ENCODE assay signal across 19 cellular contexts in the genomic region with DNA sequence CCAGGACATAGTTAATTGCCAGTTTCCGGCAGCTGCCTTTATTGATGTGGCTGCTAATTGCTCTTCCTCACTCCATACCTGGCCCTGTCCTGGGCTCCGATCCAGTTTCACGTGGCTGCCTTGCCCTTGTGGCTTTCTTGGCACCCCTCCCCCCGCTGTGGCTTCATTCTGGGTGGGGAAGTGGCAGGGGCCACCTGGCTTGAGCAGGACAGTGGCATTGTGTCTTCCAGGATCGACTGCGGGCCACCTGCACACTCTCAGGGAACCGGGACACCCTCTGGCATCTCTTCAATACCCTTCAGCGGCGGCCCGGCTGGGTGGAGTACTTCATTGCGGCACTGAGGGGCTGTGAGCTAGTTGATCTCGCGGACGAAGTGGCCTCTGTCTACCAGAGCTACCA. TPM values are rescaled to one million over a fixed set of nuclear protein-coding genes. Genes with fewer than 3 reads are reported as not detected.
DNase-seq lines count a peak whose midpoint lies in the region; ATAC-seq and TF ChIP-seq lines count a peak whose summit lies in the region.
"Had no signal": no experiment of that assay in that cellular context is flagged by ENCODE, and none has a peak within 500 bp of the region (broad histone marks: within the 10 kb centered on the region; RNA-seq: fewer than 3 reads in every experiment).

No MANE protein-coding gene starts in this region.

- H3K36me3 ChIP-seq in mucosa of descending colon (ENCODE audit: low read depth), result peaks cover 4% of the 10 kb centered on the region
- H3K36me3 ChIP-seq in naive thymus-derived CD4-positive, alpha-beta T cell (ENCODE audit: control insufficient read depth in 2 of 3, insufficient read depth in 3 of 3, low read length in 3 of 3), result peaks cover 8 to 59% (median 20%) of the 10 kb centered on the region in 3 experiments

- H3K27me3 ChIP-seq in naive thymus-derived CD4-positive, alpha-beta T cell (ENCODE audit: control insufficient read depth in 2 of 2, insufficient read depth in 2 of 2, low read length in 2 of 2), result no peaks in the 10 kb centered on the region

- intact Hi-C loops in mucosa of descending colon (cut with DNase I, micrococcal nuclease), result no loop called here
- intact Hi-C loops in naive thymus-derived CD4-positive, alpha-beta T cell (cut with micrococcal nuclease), result no loop called here

- H3K27ac Mint-ChIP-seq in naive thymus-derived CD4-positive, alpha-beta T cell, result peak overlapping the region in 1 of 9 donors; percentile 44
- H3K27ac Mint-ChIP-seq: activated CD4-positive, alpha-beta T cell treated with anti-CD3 and anti-CD28 coated beads, Interleukin-2, amount 10 ng/mL, durations not matched to agents 24 days and 14 days had no signal

- peak; percentile 18 for ATAC-seq in mucosa of descending colon
- no peak for ATAC-seq in naive thymus-derived CD4-positive, alpha-beta T cell
- ATAC-seq: activated naive CD8-positive, alpha-beta T cell treated with anti-CD3 and anti-CD28 coated beads, Interleukin-2, amount 50 U/mL, for 24 hours had no signal

- no peaks in the 10 kb centered on the region for H3K9me3 ChIP-seq in mucosa of descending colon
- H3K9me3 ChIP-seq in naive thymus-derived CD4-positive, alpha-beta T cell (ENCODE audit: control insufficient read depth in 2 of 3, low read length in 3 of 3), result no peaks in the 10 kb centered on the region
- H3K9me3 ChIP-seq: prostate gland had no signal

- H3K27ac ChIP-seq in naive thymus-derived CD4-positive, alpha-beta T cell (ENCODE audit: low read depth, low read length), result no peak overlapping the region
- H3K27ac ChIP-seq: prostate gland had no signal

- no peaks in the 10 kb centered on the region for H3K4me1 ChIP-seq in mucosa of descending colon (ENCODE audit: low read depth)
- H3K4me1 ChIP-seq in naive thymus-derived CD4-positive, alpha-beta T cell (ENCODE audit: control insufficient read depth in 2 of 2, insufficient read depth in 2 of 2, low read length in 2 of 2), result peaks cover 0 to 3% of the 10 kb centered on the region in 2 donors
- H3K4me1 ChIP-seq: prostate gland had no signal

- H3K4me3 Mint-ChIP-seq in naive thymus-derived CD4-positive, alpha-beta T cell, result no peak overlapping the region
- H3K4me3 Mint-ChIP-seq: activated CD4-positive, alpha-beta T cell treated with anti-CD3 and anti-CD28 coated beads, Interleukin-2, amount 10 ng/mL, durations not matched to agents 24 days and 14 days; activated naive CD8-positive, alpha-beta T cell treated with anti-CD3 and anti-CD28 coated beads, Interleukin-2, amount 50 U/mL, for 24 hours had no signal

- DNase-seq in DMS79 (lab: John Stamatoyannopoulos, UW) (peak; percentile 67), NCI-H128 (lab: John Stamatoyannopoulos, UW; ENCODE audit: unreplicated experiment) (peak; percentile 38), NCI-H748 treated with DMSO at 0.1 percent for 48 hours (lab: John Stamatoyannopoulos, UW) (peak; percentile 93), mucosa of descending colon (no peak), NCI-H526 (lab: John Stamatoyannopoulos, UW) (no peak), kidney tubule cell (ENCODE audit: low spot score) (no peak)
- no peak for DNase-seq in naive thymus-derived CD4-positive, alpha-beta T cell
- DNase-seq: activated CD4-positive, alpha-beta T cell treated with anti-CD3 and anti-CD28 coated beads, Interleukin-2, amount 10 ng/mL, durations not matched to agents 24 days and 14 days; activated CD8-positive, alpha-beta memory T cell treated with anti-CD3 and anti-CD28 coated beads, Interleukin-2, amount 50 U/mL, for 4 hours; activated effector memory CD4-positive, alpha-beta T cell treated with Interleukin-2 at 50 U/mL for 16 hours; activated naive CD8-positive, alpha-beta T cell treated with anti-CD3 and anti-CD28 coated beads, Interleukin-2, amount 50 U/mL, for 24 hours; Karpas-422; NCI-H1048; SIG-M5; stimulated activated CD4-positive, alpha-beta T cell treated with anti-CD3 and anti-CD28 coated beads, Interleukin-2, amount 100 ng/mL, for 24 hours; stimulated activated naive CD4-positive, alpha-beta T cell treated with Interleukin-2 at 50 U/mL for 16 hours; T-helper 1 cell; trophoblast cell had no signal

- TF ChIP-seq CTCF in mucosa of descending colon (IDR thresholded peaks at IDR 0.05), result no peak

- H3K4me3 ChIP-seq in mucosa of descending colon, result no peak overlapping the region
- no peak overlapping the region for H3K4me3 ChIP-seq in naive thymus-derived CD4-positive, alpha-beta T cell (ENCODE audit: low read length)
- H3K4me3 ChIP-seq: prostate gland had no signal

- H3K4me1 Mint-ChIP-seq in naive thymus-derived CD4-positive, alpha-beta T cell, result peaks cover 9 to 25% (median 13%) of the 10 kb centered on the region in 7 donors

- POLR2A ChIA-PET in naive thymus-derived CD4-positive, alpha-beta T cell (lab: Charles Lee), result interaction anchor here (1.2 kb wide), 1 partner anchor 90 kb away, joined by 3 read pairs; a partner anchor contains a TSS

- no peaks in the 10 kb centered on the region for H3K27me3 Mint-ChIP-seq in naive thymus-derived CD4-positive, alpha-beta T cell
- H3K27me3 Mint-ChIP-seq: activated CD4-positive, alpha-beta T cell treated with anti-CD3 and anti-CD28 coated beads, Interleukin-2, amount 10 ng/mL, durations not matched to agents 24 days and 14 days; activated naive CD8-positive, alpha-beta T cell treated with anti-CD3 and anti-CD28 coated beads, Interleukin-2, amount 50 U/mL, for 24 hours had no signal

- peaks cover 5 to 31% (median 24%) of the 10 kb centered on the region in 5 donors for H3K36me3 Mint-ChIP-seq in naive thymus-derived CD4-positive, alpha-beta T cell

- CTCF ChIA-PET in naive thymus-derived CD4-positive, alpha-beta T cell (lab: Charles Lee), result no interaction called here

- no peaks in the 10 kb centered on the region for H3K9me3 Mint-ChIP-seq in naive thymus-derived CD4-positive, alpha-beta T cell
- H3K9me3 Mint-ChIP-seq: activated CD4-positive, alpha-beta T cell treated with anti-CD3 and anti-CD28 coated beads, Interleukin-2, amount 10 ng/mL, durations not matched to agents 24 days and 14 days; activated naive CD8-positive, alpha-beta T cell treated with anti-CD3 and anti-CD28 coated beads, Interleukin-2, amount 50 U/mL, for 24 hours had no signal

RNA-seq across cellular contexts. Expression of a gene that starts 10.8 kb away (rescaled TPM):
- 10 to 100 TPM; 60.7 to 79.5 (median 72.3) TPM for total RNA-seq in mucosa of descending colon
- total RNA-seq in naive thymus-derived CD4-positive, alpha-beta T cell, result 10 to 100 TPM; 23.3 to 49.9 (median 41.5) TPM
- polyA plus RNA-seq in naive thymus-derived CD4-positive, alpha-beta T cell, result 10 to 100 TPM in 1 of 2 donors, 1 to 10 TPM in 1; 3.5 to 10.1 TPM

RNA-seq across cellular contexts. Expression of a gene that starts 31.8 kb away (rescaled TPM):
- total RNA-seq in mucosa of descending colon, result 10 to 100 TPM; 27.6 to 42.3 (median 29.6) TPM
- total RNA-seq in naive thymus-derived CD4-positive, alpha-beta T cell, result 10 to 100 TPM; 42.4 to 69.7 (median 59.1) TPM
- polyA plus RNA-seq in naive thymus-derived CD4-positive, alpha-beta T cell, result 10 to 100 TPM; 39.0 to 46.9 TPM

RNA-seq across cellular contexts. Expression of a gene that starts 37.1 kb away (rescaled TPM):
- 10 to 100 TPM; 13.0 to 18.6 (median 13.9) TPM for total RNA-seq in mucosa of descending colon
- total RNA-seq in naive thymus-derived CD4-positive, alpha-beta T cell, result 10 to 100 TPM in 4 of 5 experiments, 1 to 10 TPM in 1; 7.9 to 14.0 (median 10.8) TPM
- polyA plus RNA-seq in naive thymus-derived CD4-positive, alpha-beta T cell, result 10 to 100 TPM; 19.8 to 25.9 TPM

Comparison
In these comparisons a context has a peak if more than half of its experiments do, and no peak if none do; other contexts are left out.
1. DNase-seq: peak in DMS79 (single experiment), NCI-H128 (single experiment) and NCI-H748 treated with DMSO at 0.1 percent for 48 hours (single experiment); none in mucosa of descending colon (0 of 3), NCI-H526 (0 of 2), kidney tubule cell (single experiment) and naive thymus-derived CD4-positive, alpha-beta T cell (0 of 9).